In the genomic region with DNA sequence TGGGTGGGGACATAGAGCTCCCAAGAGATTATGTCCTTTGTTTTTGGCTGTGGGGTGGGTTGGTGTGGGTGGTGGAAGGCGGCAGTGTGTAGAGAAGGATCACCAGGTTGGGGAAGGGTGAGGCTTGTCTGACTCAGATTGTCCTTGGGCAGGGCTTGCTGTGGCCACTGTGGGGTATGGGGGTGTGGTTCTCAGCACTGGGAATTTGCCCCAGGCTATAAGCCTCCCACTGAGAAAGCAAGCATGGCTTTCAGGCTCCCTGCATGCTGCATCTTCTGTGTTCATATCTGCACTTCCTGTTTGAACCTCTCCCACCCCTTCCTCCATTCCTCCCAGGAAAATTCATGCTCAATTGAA, we compare ENCODE assay signal across 9 cellular contexts. TPM values are rescaled to one million over a fixed set of nuclear protein-coding genes. Genes with fewer than 3 reads are reported as not detected.
DNase-seq lines count a peak whose midpoint lies in the region; ATAC-seq, FAIRE-seq and TF ChIP-seq lines count a peak whose summit lies in the region.
"Had no signal": no experiment of that assay in that cellular context is flagged by ENCODE, and none has a peak within 500 bp of the region (broad histone marks: within the 10 kb centered on the region; RNA-seq: fewer than 3 reads in every experiment).

No MANE protein-coding gene starts in this region.

- POLR2A ChIA-PET in CD8-positive, alpha-beta T cell (lab: Charles Lee): interaction anchor here (0.9 to 1.1 kb wide), 3 partner anchors 26 to 61 kb away, joined by 3 to 6 read pairs (median 3); a partner anchor contains a TSS

- TF ChIP-seq CTCF in CD8-positive, alpha-beta T cell (IDR thresholded peaks at IDR 0.05): no peak
- no peak for TF ChIP-seq CTCF in heart left ventricle (IDR thresholded peaks at IDR 0.05)

- peaks cover under 1% of the 10 kb centered on the region for H3K9me3 Mint-ChIP-seq in CD8-positive, alpha-beta T cell

- H3K4me1 ChIP-seq in CD8-positive, alpha-beta T cell (ENCODE audit: insufficient read depth, low read length): peaks cover 38% of the 10 kb centered on the region
- peaks cover 5 to 56% (median 43%) of the 10 kb centered on the region in 12 donors for H3K4me1 ChIP-seq in heart left ventricle

- no peaks in the 10 kb centered on the region for H3K9me3 ChIP-seq in CD8-positive, alpha-beta T cell (ENCODE audit: low read length)
- peaks cover 0 to 7% (median 0%) of the 10 kb centered on the region in 12 donors for H3K9me3 ChIP-seq in heart left ventricle

- H3K4me3 ChIP-seq in CD8-positive, alpha-beta T cell (ENCODE audit: low read depth, low read length): no peak overlapping the region
- peak overlapping the region in 2 of 12 donors; percentile 8 to 15 for H3K4me3 ChIP-seq in heart left ventricle

- no peaks in the 10 kb centered on the region for H3K27me3 ChIP-seq in CD8-positive, alpha-beta T cell (ENCODE audit: insufficient read depth, low read length)
- no peaks in the 10 kb centered on the region for H3K27me3 ChIP-seq in heart left ventricle

- WGBS in heart left ventricle, 4 donors: 42 to 71% (median 56%) methylated on average over 1 of the region's 1 CpG

- CTCF ChIA-PET in CD8-positive, alpha-beta T cell (lab: Charles Lee): no interaction called here

- TF ChIP-seq POLR2A in heart left ventricle (IDR thresholded peaks at IDR 0.05): no peak

- FAIRE-seq in urothelium cell line (lab: Jason Lieb, UNC): no peak

- H3K4me3 Mint-ChIP-seq in CD8-positive, alpha-beta T cell: peak overlapping the region; percentile 53

- no peaks in the 10 kb centered on the region for H3K27me3 Mint-ChIP-seq in CD8-positive, alpha-beta T cell (ENCODE audit: low read depth)

- intact Hi-C loops in CD8-positive, alpha-beta T cell (cut with DNase I, micrococcal nuclease): loop anchor here (5.0 to 10.0 kb wide), 3 partner anchors 36 to 1517 kb away; a partner anchor contains a TSS
- intact Hi-C loops in heart left ventricle (cut with DNase I): loop anchor here in 1 of 10 donors (5.0 kb wide), 1 partner anchor 66 kb away; a partner anchor contains a TSS

- H3K36me3 ChIP-seq in CD8-positive, alpha-beta T cell (ENCODE audit: insufficient read depth, low read length): no peaks in the 10 kb centered on the region
- peaks cover 0 to 4% (median 0%) of the 10 kb centered on the region in 9 donors for H3K36me3 ChIP-seq in heart left ventricle

- H3K36me3 Mint-ChIP-seq in CD8-positive, alpha-beta T cell: peaks cover 10% of the 10 kb centered on the region

- no peak for ATAC-seq in CD8-positive, alpha-beta T cell
- peak; percentile 54 for ATAC-seq in HG02759 (IDR thresholded peaks at IDR 0.05; ENCODE audit: unreplicated experiment)
- peak; percentile 36 to 74 (median 68) for ATAC-seq in heart left ventricle
- ATAC-seq in GM21737 (IDR thresholded peaks at IDR 0.05; ENCODE audit: unreplicated experiment): no peak

- H3K27ac Mint-ChIP-seq in CD8-positive, alpha-beta T cell: peak overlapping the region; percentile 90

- H3K27ac ChIP-seq in CD8-positive, alpha-beta T cell (ENCODE audit: low read depth, low read length): no peak overlapping the region
- H3K27ac ChIP-seq in heart left ventricle: peak overlapping the region; percentile 6 to 93 (median 66)
- H3K27ac ChIP-seq: HL-60 had no signal

- DNase-seq in CD8-positive, alpha-beta T cell: peak in 1 of 7 experiments; percentile 14
- DNase-seq in activated CD4-positive, alpha-beta T cell treated with anti-CD3 and anti-CD28 coated beads for 4 hours: peak; percentile 11 to 15
- DNase-seq in heart left ventricle (peak in 2 of 5 donors; percentile 26 to 52), urothelium cell line (ENCODE audit: low spot score) (peak; percentile 36), NCI-H526 treated with DMSO at 0.1 percent for 48 hours (lab: John Stamatoyannopoulos, UW) (no peak), epidermal melanocyte (ENCODE audit: insufficient read length, low spot score) (no peak)

- H3K4me1 Mint-ChIP-seq in CD8-positive, alpha-beta T cell (ENCODE audit: low read depth): peaks cover 31% of the 10 kb centered on the region

RNA-seq across cellular contexts. Expression of a gene that starts 34.9 kb away (rescaled TPM):
- 1 to 10 TPM; 4.2 to 5.9 TPM for total RNA-seq in CD8-positive, alpha-beta T cell
- 10 to 100 TPM; 12.8 to 28.5 (median 24.1) TPM for total RNA-seq in heart left ventricle
- polyA plus RNA-seq in heart left ventricle: 10 to 100 TPM; 32.9 to 39.2 TPM

Comparison
In these comparisons a context has a peak if more than half of its experiments do, and no peak if none do; other contexts are left out.
1. ATAC-seq: peak in HG02759 (single experiment) and heart left ventricle (4 of 4); none in CD8-positive, alpha-beta T cell (single experiment) and GM21737 (single experiment).
2. DNase-seq: peak in activated CD4-positive, alpha-beta T cell treated with anti-CD3 and anti-CD28 coated beads for 4 hours (2 of 2) and urothelium cell line (single experiment); none in NCI-H526 treated with DMSO at 0.1 percent for 48 hours (single experiment) and epidermal melanocyte (single experiment).